Comparison of ENCODE assay signal across 12 cellular contexts in genomic region chr11:102603091-102603490, GRCh38. TPM values are rescaled to one million over a fixed set of nuclear protein-coding genes. Genes with fewer than 3 reads are reported as not detected.
DNase-seq lines count a peak whose midpoint lies in the region; ATAC-seq and TF ChIP-seq lines count a peak whose summit lies in the region.
"Had no signal": no experiment of that assay in that cellular context is flagged by ENCODE, and none has a peak within 500 bp of the region (broad histone marks: within the 10 kb centered on the region; RNA-seq: fewer than 3 reads in every experiment).

No MANE protein-coding gene starts in this region.

- POLR2A ChIA-PET in T-cell (lab: Charles Lee) = interaction anchor here in 1 of 2 donors (0.6 kb wide), 1 partner anchor 10 kb away, joined by 9 read pairs; no protein-coding TSS in a partner anchor

- no peaks in the 10 kb centered on the region for H3K36me3 Mint-ChIP-seq in activated T-cell treated with anti-CD3 and anti-CD28 coated beads, Interleukin-2, amount 50 U/mL, for 72 hours (ENCODE audit: insufficient read depth in 2 of 2)
- H3K36me3 Mint-ChIP-seq in T-cell = no peaks in the 10 kb centered on the region

- H3K79me2 ChIP-seq in smooth muscle cell (ENCODE audit: low read depth) = no peaks in the 10 kb centered on the region

- peaks cover 12% of the 10 kb centered on the region for H3K27me3 Mint-ChIP-seq in activated T-cell treated with anti-CD3 and anti-CD28 coated beads, Interleukin-2, amount 50 U/mL, for 72 hours (ENCODE audit: low read depth)
- H3K27me3 Mint-ChIP-seq in T-cell = peaks cover 0 to 5% of the 10 kb centered on the region in 2 donors

- no peak for TF ChIP-seq CTCF in smooth muscle cell (IDR thresholded peaks at IDR 0.05; ENCODE audit: borderline replicate concordance, insufficient read depth, poor library complexity, severe bottlenecking)

- no peak for ATAC-seq in activated T-cell treated with anti-CD3 and anti-CD28 coated beads, Interleukin-2, amount 50 U/mL, for 72 hours (replicated peaks in 1 of 2)
- ATAC-seq in HG03460 (IDR thresholded peaks at IDR 0.05; ENCODE audit: unreplicated experiment) = no peak
- ATAC-seq in T-cell (replicated peaks in 1 of 4) = no peak
- ATAC-seq: K562 had no signal

- no peaks in the 10 kb centered on the region for H3K9me3 ChIP-seq in smooth muscle cell (replicated peaks; ENCODE audit: low read depth)

- H3K27me3 ChIP-seq in smooth muscle cell (ENCODE audit: low read depth) = no peaks in the 10 kb centered on the region

- no peak overlapping the region for H3K4me3 Mint-ChIP-seq in activated T-cell treated with anti-CD3 and anti-CD28 coated beads, Interleukin-2, amount 50 U/mL, for 72 hours
- H3K4me3 Mint-ChIP-seq in T-cell = no peak overlapping the region
- H3K4me3 Mint-ChIP-seq: H9 had no signal

- H3F3A ChIP-seq in smooth muscle cell (ENCODE audit: low read depth) = peaks cover 25% of the 10 kb centered on the region

- H3K4me2 ChIP-seq in smooth muscle cell = peak overlapping the region; percentile 33

- WGBS in smooth muscle cell (ENCODE audit: low lambda C conversion rate) = 6% methylated on average over 5 of the region's 5 CpGs

- H2AFZ ChIP-seq in smooth muscle cell (ENCODE audit: low read depth) = no peak overlapping the region

- peaks cover 38% of the 10 kb centered on the region for H3K4me1 ChIP-seq in smooth muscle cell (ENCODE audit: low read depth)

- no peaks in the 10 kb centered on the region for H3K9me3 Mint-ChIP-seq in activated T-cell treated with anti-CD3 and anti-CD28 coated beads, Interleukin-2, amount 50 U/mL, for 72 hours
- no peaks in the 10 kb centered on the region for H3K9me3 Mint-ChIP-seq in T-cell

- peak; percentile 50 for DNase-seq in HK-2 (ENCODE audit: unreplicated experiment)
- peak in 56 of 61 donors; percentile 5 to 84 (median 56) for DNase-seq in caudate nucleus (lab: John Stamatoyannopoulos, UW)
- DNase-seq in kidney tubule cell (ENCODE audit: low spot score) = peak; percentile 91
- no peak for DNase-seq in smooth muscle cell (lab: John Stamatoyannopoulos, UW; ENCODE audit: unreplicated experiment)
- no peak for DNase-seq in activated T-cell treated with anti-CD3 and anti-CD28 coated beads, Interleukin-2, amount 50 U/mL, for 72 hours
- no peak for DNase-seq in NCI-H1417 (lab: John Stamatoyannopoulos, UW)
- no peak for DNase-seq in T-cell
- DNase-seq: activated CD4-positive, alpha-beta T cell treated with anti-CD3 and anti-CD28 coated beads, Interleukin-2, amount 50 U/mL, for 48 hours; H9 had no signal

- H4K20me1 ChIP-seq in smooth muscle cell (ENCODE audit: low read depth) = no peaks in the 10 kb centered on the region

- no peak overlapping the region for H3K4me3 ChIP-seq in smooth muscle cell
- H3K4me3 ChIP-seq: K562 had no signal

- H3K27ac ChIP-seq in caudate nucleus (ENCODE audit: low read depth, low read length) (peak overlapping the region; percentile 42), smooth muscle cell (ENCODE audit: low read depth) (peak overlapping the region; percentile 95)

- CTCF ChIA-PET in T-cell (lab: Charles Lee) = interaction anchor here (0.6 to 0.9 kb wide), 3 partner anchors 19 to 63 kb away, joined by 3 read pairs; no protein-coding TSS in a partner anchor

- peaks cover 28% of the 10 kb centered on the region for H3K4me1 Mint-ChIP-seq in activated T-cell treated with anti-CD3 and anti-CD28 coated beads, Interleukin-2, amount 50 U/mL, for 72 hours (ENCODE audit: low read depth)
- H3K4me1 Mint-ChIP-seq in T-cell = peaks cover 0 to 6% (median 5%) of the 10 kb centered on the region in 3 donors

- peak overlapping the region; percentile 52 for H3K9ac ChIP-seq in smooth muscle cell (ENCODE audit: low read depth)

- H3K36me3 ChIP-seq in smooth muscle cell (ENCODE audit: low read depth) = no peaks in the 10 kb centered on the region

- H3K27ac Mint-ChIP-seq in activated T-cell treated with anti-CD3 and anti-CD28 coated beads, Interleukin-2, amount 50 U/mL, for 72 hours = no peak overlapping the region
- no peak overlapping the region for H3K27ac Mint-ChIP-seq in T-cell

RNA-seq across cellular contexts. Expression of gene MMP20, which starts 22.0 kb away (rescaled TPM):
- 0.49 TPM in 1 of 2 replicates, not detected in the other for total RNA-seq in smooth muscle cell
- 0.46 and 0.87 TPM in 2 replicates for polyA plus RNA-seq in smooth muscle cell
- total RNA-seq in activated T-cell treated with anti-CD3 and anti-CD28 coated beads, Interleukin-2, amount 50 U/mL, for 72 hours = not detected
- total RNA-seq in T-cell = not detected
- total RNA-seq: H9, K562, lung microvascular endothelial cell had no signal
- polyA plus RNA-seq: K562 had no signal

Comparison
In these comparisons a context has a peak if more than half of its experiments do, and no peak if none do; other contexts are left out.
1. DNase-seq: peak in HK-2 (single experiment), caudate nucleus (56 of 61) and kidney tubule cell (single experiment); none in smooth muscle cell (single experiment), activated T-cell treated with anti-CD3 and anti-CD28 coated beads, Interleukin-2, amount 50 U/mL, for 72 hours (0 of 2), NCI-H1417 (0 of 3) and T-cell (0 of 34).